ENCODE assay signal across 9 cellular contexts in the genomic region with DNA sequence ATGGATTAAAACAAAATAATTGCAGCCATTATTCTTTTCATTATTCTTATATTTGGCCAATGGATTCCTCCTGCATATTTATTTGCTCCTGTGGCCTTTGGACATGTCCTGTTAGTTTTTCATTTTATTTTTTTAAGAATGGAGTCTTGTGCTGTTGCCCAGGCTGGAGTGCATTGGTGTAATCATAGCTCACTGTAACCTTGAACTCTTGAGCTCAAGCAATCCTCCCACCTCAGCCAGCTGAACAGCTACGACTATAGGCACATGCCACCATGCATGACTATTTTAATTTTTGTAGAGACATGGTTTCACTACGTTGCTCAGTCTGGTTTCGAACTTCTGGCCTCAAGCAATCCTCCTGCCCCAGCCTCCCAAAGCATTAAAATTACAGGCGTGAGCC. TPM values are rescaled to one million over a fixed set of nuclear protein-coding genes. Genes with fewer than 3 reads are reported as not detected.
"Had no signal": no experiment of that assay in that cellular context is flagged by ENCODE, and none has a peak within 500 bp of the region (broad histone marks: within the 10 kb centered on the region; RNA-seq: fewer than 3 reads in every experiment).

No MANE protein-coding gene starts in this region.

- FAIRE-seq: G401.6, GM12878, GM12891, GM12892, GM18507, GM19239 had no signal

- ATAC-seq: GM12878 had no signal

- DNase-seq: GDM1, GF-D8 had no signal

- H3K4me3 ChIP-seq: GM12878 had no signal

RNA-seq across cellular contexts. Expression of gene STEAP4, which starts 44.1 kb away (rescaled TPM):
- total RNA-seq: G401 had no signal
- polyA plus RNA-seq: GM12878 had no signal
